ENCODE assay signal across 9 cellular contexts in genomic region chr9:91211919-91212318, GRCh38.
DNase-seq lines count a peak whose midpoint lies in the region; ATAC-seq and TF ChIP-seq lines count a peak whose summit lies in the region.
"Had no signal": no experiment of that assay in that cellular context is flagged by ENCODE, and none has a peak within 500 bp of the region (broad histone marks: within the 10 kb centered on the region; RNA-seq: fewer than 3 reads in every experiment).

No MANE protein-coding gene starts in this region.

- no peak overlapping the region for H4K91ac ChIP-seq in mesenchymal stem cell (ENCODE audit: low read length)

- H3K4me2 ChIP-seq in mesenchymal stem cell (ENCODE audit: low read length, poor library complexity, severe bottlenecking) = peak overlapping the region; percentile 13

- no peak overlapping the region for H3K14ac ChIP-seq in mesenchymal stem cell (ENCODE audit: low read length in 2 of 2)

- H3K9me3 Mint-ChIP-seq in activated naive CD4-positive, alpha-beta T cell treated with anti-CD3 and anti-CD28 coated beads, Interleukin-2, amount 50 U/mL, for 72 hours = peaks cover 6 to 8% of the 10 kb centered on the region in 2 donors
- peaks cover 2% of the 10 kb centered on the region for H3K9me3 Mint-ChIP-seq in glutamatergic neuron (ENCODE audit: unreplicated experiment)
- H3K9me3 Mint-ChIP-seq in CD4-positive, alpha-beta T cell = no peaks in the 10 kb centered on the region

- no peak overlapping the region for H2BK5ac ChIP-seq in mesenchymal stem cell (ENCODE audit: low read depth, low read length, poor library complexity, severe bottlenecking)

- ATAC-seq in activated naive CD4-positive, alpha-beta T cell treated with anti-CD3 and anti-CD28 coated beads, Interleukin-2, amount 50 U/mL, for 72 hours = peak; percentile 6 to 12
- no peak for ATAC-seq in GM18867 (IDR thresholded peaks at IDR 0.05; ENCODE audit: unreplicated experiment)
- no peak for ATAC-seq in CD4-positive, alpha-beta T cell (ENCODE audit: poor library complexity)

- no peak overlapping the region for H3K18ac ChIP-seq in mesenchymal stem cell (ENCODE audit: low read depth in 1 of 2, low read length in 2 of 2)

- peak overlapping the region; percentile 66 for H3K27ac ChIP-seq in mesenchymal stem cell (ENCODE audit: low read length, poor library complexity, severe bottlenecking)
- peak overlapping the region; percentile 73 to 74 for H3K27ac ChIP-seq in uterus
- no peak overlapping the region for H3K27ac ChIP-seq in CD4-positive, alpha-beta T cell (ENCODE audit: low read depth, low read length)

- peak overlapping the region; percentile 72 to 77 for H3K27ac Mint-ChIP-seq in activated naive CD4-positive, alpha-beta T cell treated with anti-CD3 and anti-CD28 coated beads, Interleukin-2, amount 50 U/mL, for 72 hours
- H3K27ac Mint-ChIP-seq in glutamatergic neuron (ENCODE audit: unreplicated experiment) = no peak overlapping the region
- H3K27ac Mint-ChIP-seq in CD4-positive, alpha-beta T cell = no peak overlapping the region

- H2BK15ac ChIP-seq in mesenchymal stem cell (ENCODE audit: low read depth, poor library complexity, severe bottlenecking) = no peak overlapping the region

- H3K4me3 ChIP-seq in mesenchymal stem cell (ENCODE audit: insufficient read depth in 1 of 2, low read depth in 1 of 2, low read length in 2 of 2) (peak overlapping the region in 1 of 2 experiments; percentile 67), uterus (peak overlapping the region in 1 of 2 donors; percentile 15)

- H3K79me1 ChIP-seq in mesenchymal stem cell (replicated peaks; ENCODE audit: low read length, poor library complexity, severe bottlenecking) = no peaks in the 10 kb centered on the region

- WGBS in mesenchymal stem cell = 94% methylated on average over 5 of the region's 5 CpGs

- no peak overlapping the region for H3K4me3 Mint-ChIP-seq in glutamatergic neuron (ENCODE audit: unreplicated experiment)
- no peak overlapping the region for H3K4me3 Mint-ChIP-seq in CD4-positive, alpha-beta T cell
- H3K4me3 Mint-ChIP-seq: CD14-positive monocyte had no signal

- POLR2A ChIA-PET in CD4-positive, alpha-beta T cell (lab: Charles Lee) = no interaction called here

- H3K9me3 ChIP-seq in mesenchymal stem cell (ENCODE audit: control insufficient read depth, low read length) = no peaks in the 10 kb centered on the region
- no peaks in the 10 kb centered on the region for H3K9me3 ChIP-seq in uterus
- no peaks in the 10 kb centered on the region for H3K9me3 ChIP-seq in CD4-positive, alpha-beta T cell (ENCODE audit: control insufficient read depth, low read length)

- H2BK12ac ChIP-seq in mesenchymal stem cell (ENCODE audit: low read length in 2 of 2) = peak overlapping the region in 1 of 2 experiments; percentile 83

- no peak for TF ChIP-seq CTCF in uterus (IDR thresholded peaks at IDR 0.05)
- no peak for TF ChIP-seq CTCF in glutamatergic neuron (IDR thresholded peaks at IDR 0.05; ENCODE audit: partially characterized antibody, unreplicated experiment)
- TF ChIP-seq CTCF in CD4-positive, alpha-beta T cell (IDR thresholded peaks at IDR 0.05) = no peak

- H4K8ac ChIP-seq in mesenchymal stem cell (ENCODE audit: low read length) = peak overlapping the region; percentile 64

- intact Hi-C loops in uterus (cut with DNase I; ENCODE audit: low total_unique reads) = no loop called here
- intact Hi-C loops in CD4-positive, alpha-beta T cell (cut with DNase I, micrococcal nuclease) = no loop called here

- peaks cover 13% of the 10 kb centered on the region for H3K4me1 ChIP-seq in mesenchymal stem cell (ENCODE audit: control insufficient read depth, insufficient read depth, low read depth, low read length)
- H3K4me1 ChIP-seq in uterus = no peaks in the 10 kb centered on the region

- no peak for TF ChIP-seq POLR2A in uterus (IDR thresholded peaks at IDR 0.05)

- H2BK120ac ChIP-seq in mesenchymal stem cell (ENCODE audit: low read depth, low read length) = no peak overlapping the region

- H2AK5ac ChIP-seq in mesenchymal stem cell (ENCODE audit: low read length, severe bottlenecking) = no peak overlapping the region

- H3K36me3 ChIP-seq in mesenchymal stem cell (ENCODE audit: control insufficient read depth in 1 of 2, insufficient read depth in 2 of 2, low read depth in 1 of 2, low read length in 2 of 2) = no peaks in the 10 kb centered on the region
- H3K36me3 ChIP-seq in uterus = no peaks in the 10 kb centered on the region

- H3K9ac ChIP-seq in mesenchymal stem cell (ENCODE audit: low read length) = peak overlapping the region; percentile 65

- no peak overlapping the region for H2AFZ ChIP-seq in mesenchymal stem cell (ENCODE audit: low read depth, low read length)

- peaks cover 18 to 40% of the 10 kb centered on the region in 2 donors for H3K36me3 Mint-ChIP-seq in activated naive CD4-positive, alpha-beta T cell treated with anti-CD3 and anti-CD28 coated beads, Interleukin-2, amount 50 U/mL, for 72 hours
- peaks cover 6% of the 10 kb centered on the region for H3K36me3 Mint-ChIP-seq in glutamatergic neuron (ENCODE audit: unreplicated experiment)
- no peaks in the 10 kb centered on the region for H3K36me3 Mint-ChIP-seq in CD4-positive, alpha-beta T cell (ENCODE audit: low read depth)

- CTCF ChIA-PET in CD4-positive, alpha-beta T cell (lab: Charles Lee) = no interaction called here

- H3K27me3 ChIP-seq in mesenchymal stem cell (ENCODE audit: control insufficient read depth in 1 of 2, insufficient read depth in 1 of 2, low read length in 2 of 2) (no peaks in the 10 kb centered on the region), uterus (no peaks in the 10 kb centered on the region)
- H3K27me3 ChIP-seq in CD4-positive, alpha-beta T cell (ENCODE audit: control insufficient read depth, insufficient read depth, low read length) = no peaks in the 10 kb centered on the region

- peak; percentile 40 to 53 for DNase-seq in stimulated activated CD4-positive, alpha-beta T cell treated with anti-CD3 and anti-CD28 coated beads, Interleukin-2, amount 100 ng/mL, for 24 hours
- DNase-seq in stimulated activated CD4-positive, alpha-beta T cell treated with anti-CD3 and anti-CD28 coated beads, Interleukin-4, amount 100 ng/mL, for 4 hours = no peak
- DNase-seq in activated naive CD4-positive, alpha-beta T cell treated with anti-CD3 and anti-CD28 coated beads, Interleukin-2, amount 50 U/mL, for 72 hours (ENCODE audit: low spot score in 2 of 2) = no peak
- DNase-seq in mesenchymal stem cell = no peak
- no peak for DNase-seq in uterus
- DNase-seq in glutamatergic neuron = no peak
- DNase-seq in CD4-positive, alpha-beta T cell = no peak

- H3K27me3 Mint-ChIP-seq in glutamatergic neuron (ENCODE audit: unreplicated experiment) = no peaks in the 10 kb centered on the region
- no peaks in the 10 kb centered on the region for H3K27me3 Mint-ChIP-seq in CD4-positive, alpha-beta T cell

- H3K23ac ChIP-seq in mesenchymal stem cell (ENCODE audit: low read length in 2 of 2) = no peak overlapping the region

- H3K4me1 Mint-ChIP-seq in glutamatergic neuron (ENCODE audit: low read depth, unreplicated experiment) = no peaks in the 10 kb centered on the region
- H3K4me1 Mint-ChIP-seq in CD4-positive, alpha-beta T cell (ENCODE audit: low read depth) = peaks cover 21% of the 10 kb centered on the region

- no peak overlapping the region for H3K4ac ChIP-seq in mesenchymal stem cell (ENCODE audit: low read depth in 1 of 2, low read length in 2 of 2)

Comparison
In these comparisons a context has a peak if more than half of its experiments do, and no peak if none do; other contexts are left out.
1. DNase-seq: peak in stimulated activated CD4-positive, alpha-beta T cell treated with anti-CD3 and anti-CD28 coated beads, Interleukin-2, amount 100 ng/mL, for 24 hours (2 of 2); none in stimulated activated CD4-positive, alpha-beta T cell treated with anti-CD3 and anti-CD28 coated beads, Interleukin-4, amount 100 ng/mL, for 4 hours (0 of 2), activated naive CD4-positive, alpha-beta T cell treated with anti-CD3 and anti-CD28 coated beads, Interleukin-2, amount 50 U/mL, for 72 hours (0 of 2), mesenchymal stem cell (single experiment), uterus (0 of 2), glutamatergic neuron (single experiment) and CD4-positive, alpha-beta T cell (0 of 10).
2. ATAC-seq: peak in activated naive CD4-positive, alpha-beta T cell treated with anti-CD3 and anti-CD28 coated beads, Interleukin-2, amount 50 U/mL, for 72 hours (2 of 2); none in GM18867 (single experiment) and CD4-positive, alpha-beta T cell (single experiment).
3. H3K27ac Mint-ChIP-seq: peak in activated naive CD4-positive, alpha-beta T cell treated with anti-CD3 and anti-CD28 coated beads, Interleukin-2, amount 50 U/mL, for 72 hours (2 of 2); none in glutamatergic neuron (single experiment) and CD4-positive, alpha-beta T cell (single experiment).